12 cellular contexts compared by ENCODE assay signal in the genomic region with DNA sequence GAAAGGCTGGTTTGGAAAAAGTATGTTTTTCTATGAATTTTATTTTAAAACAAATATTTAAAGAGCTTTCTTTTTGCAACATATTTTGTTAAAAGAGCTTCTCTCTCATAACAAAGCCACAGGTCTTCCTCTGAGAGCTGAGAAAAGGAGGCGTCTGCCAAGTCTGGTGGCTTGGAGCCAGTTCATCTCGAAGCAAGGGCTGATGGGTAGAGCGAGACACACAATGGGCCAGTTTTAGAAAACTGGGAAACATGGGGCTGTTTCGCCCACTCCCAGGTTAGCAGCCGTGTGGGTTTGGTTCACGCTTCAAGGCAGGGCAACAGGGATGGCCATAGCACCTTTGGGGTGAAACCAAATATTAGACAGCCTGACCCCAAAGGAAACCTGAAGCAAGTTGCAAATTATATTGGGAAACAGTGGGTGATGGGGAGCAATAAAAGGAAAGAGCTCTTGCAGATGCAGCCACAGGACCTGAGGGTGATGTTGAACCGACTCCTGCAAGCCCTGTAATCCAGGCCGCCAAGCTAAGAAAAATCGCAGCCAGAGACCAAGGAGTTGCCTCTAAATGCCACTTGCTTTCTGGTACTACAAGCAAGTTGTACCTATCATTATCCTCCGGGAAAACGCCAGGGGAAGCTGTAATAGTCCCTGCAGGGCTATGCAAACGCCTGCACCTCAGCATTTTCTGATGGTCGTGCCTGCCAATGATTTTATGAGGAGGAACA.
DNase-seq lines count a peak whose midpoint lies in the region; ATAC-seq and TF ChIP-seq lines count a peak whose summit lies in the region.
"Had no signal": no experiment of that assay in that cellular context is flagged by ENCODE, and none has a peak within 500 bp of the region (broad histone marks: within the 10 kb centered on the region; RNA-seq: fewer than 3 reads in every experiment).

No MANE protein-coding gene starts in this region.

- H3K27ac ChIP-seq in heart right ventricle (peak overlapping the region in 8 of 10 donors; percentile 29 to 80 (median 50)), RWPE1 (no peak overlapping the region)

- no peaks in the 10 kb centered on the region for H3K4me1 Mint-ChIP-seq in activated CD8-positive, alpha-beta T cell treated with anti-CD3 and anti-CD28 coated beads, Interleukin-2, amount 10 ng/mL, durations not matched to agents 7 days and 5 days (ENCODE audit: low read depth)
- no peaks in the 10 kb centered on the region for H3K4me1 Mint-ChIP-seq in stimulated activated naive B cell treated with anti-CD40 and anti-IgM and Interleukin-4, amounts not matched to agents 10 μg/mL and 1 μg/mL and 100 μg/mL, for 72 hours
- H3K4me1 Mint-ChIP-seq: activated CD4-positive, alpha-beta memory T cell treated with anti-CD3 and anti-CD28 coated beads, Interleukin-2, amount 10 ng/mL, durations not matched to agents 7 days and 5 days had no signal

- in situ Hi-C loops in astrocyte of the spinal cord (cut with HindIII; ENCODE audit: low sequenced_read_pairs) = no loop called here

- intact Hi-C loops in heart right ventricle (cut with DNase I) = no loop called here

- peaks cover 0 to 15% (median 9%) of the 10 kb centered on the region in 11 donors for H3K9me3 ChIP-seq in heart right ventricle

- DNase-seq in Ammon's horn (ENCODE audit: low spot score) (peak; percentile 92), astrocyte of the spinal cord (ENCODE audit: low read depth, low spot score) (peak; percentile 62), heart right ventricle (peak; percentile 80 to 86), pons (ENCODE audit: low spot score) (peak; percentile 93), RWPE1 (ENCODE audit: low spot score) (no peak)
- no peak for DNase-seq in activated CD8-positive, alpha-beta T cell treated with anti-CD3 and anti-CD28 coated beads, Interleukin-2, amount 10 ng/mL, durations not matched to agents 7 days and 5 days
- no peak for DNase-seq in stimulated activated naive B cell treated with anti-CD40 and anti-IgM and Interleukin-4, amounts not matched to agents 10 μg/mL and 1 μg/mL and 100 μg/mL, for 72 hours
- no peak for DNase-seq in effector CD8-positive, alpha-beta T cell (lab: John Stamatoyannopoulos, UW)
- DNase-seq: activated CD4-positive, alpha-beta memory T cell treated with anti-CD3 and anti-CD28 coated beads, Interleukin-2, amount 10 ng/mL, durations not matched to agents 7 days and 5 days; mucosa of descending colon; small intestine had no signal

- CTCF ChIA-PET in activated CD8-positive, alpha-beta T cell treated with anti-CD3 and anti-CD28 coated beads, Interleukin-2, amount 10 ng/mL, durations not matched to agents 7 days and 5 days (lab: Charles Lee) = interaction anchor here (1.0 kb wide), 1 partner anchor 92 kb away, joined by 3 read pairs; no protein-coding TSS in a partner anchor
- CTCF ChIA-PET in RWPE1 (lab: Yijun Ruan, JAX) = no interaction called here

- no peak overlapping the region for H3K27ac Mint-ChIP-seq in activated CD8-positive, alpha-beta T cell treated with anti-CD3 and anti-CD28 coated beads, Interleukin-2, amount 10 ng/mL, durations not matched to agents 7 days and 5 days
- no peak overlapping the region for H3K27ac Mint-ChIP-seq in stimulated activated naive B cell treated with anti-CD40 and anti-IgM and Interleukin-4, amounts not matched to agents 10 μg/mL and 1 μg/mL and 100 μg/mL, for 72 hours
- H3K27ac Mint-ChIP-seq: activated CD4-positive, alpha-beta memory T cell treated with anti-CD3 and anti-CD28 coated beads, Interleukin-2, amount 10 ng/mL, durations not matched to agents 7 days and 5 days; activated naive CD4-positive, alpha-beta T cell treated with anti-CD3 and anti-CD28 coated beads, Interleukin-2, amount 50 U/mL, for 72 hours had no signal

- TF ChIP-seq CTCF in astrocyte of the spinal cord (IDR thresholded peaks at IDR 0.05; ENCODE audit: low read depth, low read length) = no peak
- no peak for TF ChIP-seq CTCF in heart right ventricle (IDR thresholded peaks at IDR 0.05)
- TF ChIP-seq CTCF in RWPE1 (conservative IDR thresholded peaks at IDR 0.05; ENCODE audit: low read depth) = no peak

- 56 to 57% methylated on average over 13 of the region's 13 CpGs for WGBS in heart right ventricle, 2 donors

- H3K4me1 ChIP-seq in heart right ventricle = peaks cover 5 to 29% (median 21%) of the 10 kb centered on the region in 9 donors

- peak; percentile 59 to 95 (median 88) for ATAC-seq in heart right ventricle
- ATAC-seq in activated CD8-positive, alpha-beta T cell treated with anti-CD3 and anti-CD28 coated beads, Interleukin-2, amount 10 ng/mL, durations not matched to agents 7 days and 5 days = no peak
- ATAC-seq in stimulated activated naive B cell treated with anti-CD40 and anti-IgM and Interleukin-4, amounts not matched to agents 10 μg/mL and 1 μg/mL and 100 μg/mL, for 72 hours (replicated peaks) = no peak
- ATAC-seq: activated naive CD4-positive, alpha-beta T cell treated with anti-CD3 and anti-CD28 coated beads, Interleukin-2, amount 50 U/mL, for 72 hours; mucosa of descending colon had no signal

- H3K36me3 ChIP-seq in heart right ventricle = no peaks in the 10 kb centered on the region

- H3K9me3 Mint-ChIP-seq in activated CD8-positive, alpha-beta T cell treated with anti-CD3 and anti-CD28 coated beads, Interleukin-2, amount 10 ng/mL, durations not matched to agents 7 days and 5 days (ENCODE audit: insufficient read depth) = peaks cover 12% of the 10 kb centered on the region
- H3K9me3 Mint-ChIP-seq in stimulated activated naive B cell treated with anti-CD40 and anti-IgM and Interleukin-4, amounts not matched to agents 10 μg/mL and 1 μg/mL and 100 μg/mL, for 72 hours = peaks cover 14% of the 10 kb centered on the region in 2 donors

- POLR2A ChIA-PET in activated CD8-positive, alpha-beta T cell treated with anti-CD3 and anti-CD28 coated beads, Interleukin-2, amount 10 ng/mL, durations not matched to agents 7 days and 5 days (lab: Charles Lee) = interaction anchor here (0.7 kb wide), 1 partner anchor 667 kb away, joined by 3 read pairs; no protein-coding TSS in a partner anchor
- POLR2A ChIA-PET in RWPE1 (lab: Yijun Ruan, JAX; ENCODE audit: low non-redundant PET) = no interaction called here

- H3K27me3 Mint-ChIP-seq in activated CD8-positive, alpha-beta T cell treated with anti-CD3 and anti-CD28 coated beads, Interleukin-2, amount 10 ng/mL, durations not matched to agents 7 days and 5 days (ENCODE audit: low read depth) = no peaks in the 10 kb centered on the region
- H3K27me3 Mint-ChIP-seq in stimulated activated naive B cell treated with anti-CD40 and anti-IgM and Interleukin-4, amounts not matched to agents 10 μg/mL and 1 μg/mL and 100 μg/mL, for 72 hours = peaks cover 0 to 5% of the 10 kb centered on the region in 2 donors

- H3K36me3 Mint-ChIP-seq in activated CD8-positive, alpha-beta T cell treated with anti-CD3 and anti-CD28 coated beads, Interleukin-2, amount 10 ng/mL, durations not matched to agents 7 days and 5 days (ENCODE audit: low read depth) = peaks cover 2% of the 10 kb centered on the region
- H3K36me3 Mint-ChIP-seq in stimulated activated naive B cell treated with anti-CD40 and anti-IgM and Interleukin-4, amounts not matched to agents 10 μg/mL and 1 μg/mL and 100 μg/mL, for 72 hours = peaks cover 5 to 10% of the 10 kb centered on the region in 2 donors

- H3K27me3 ChIP-seq in heart right ventricle = no peaks in the 10 kb centered on the region

- H3K4me3 ChIP-seq in astrocyte of the spinal cord (ENCODE audit: low read depth, low read length) (no peak overlapping the region), heart right ventricle (no peak overlapping the region)
- H3K4me3 ChIP-seq: mucosa of descending colon had no signal

- H3K4me3 Mint-ChIP-seq in activated CD8-positive, alpha-beta T cell treated with anti-CD3 and anti-CD28 coated beads, Interleukin-2, amount 10 ng/mL, durations not matched to agents 7 days and 5 days = no peak overlapping the region
- H3K4me3 Mint-ChIP-seq in stimulated activated naive B cell treated with anti-CD40 and anti-IgM and Interleukin-4, amounts not matched to agents 10 μg/mL and 1 μg/mL and 100 μg/mL, for 72 hours = no peak overlapping the region
- H3K4me3 Mint-ChIP-seq: activated CD4-positive, alpha-beta memory T cell treated with anti-CD3 and anti-CD28 coated beads, Interleukin-2, amount 10 ng/mL, durations not matched to agents 7 days and 5 days had no signal

Comparison
In these comparisons a context has a peak if more than half of its experiments do, and no peak if none do; other contexts are left out.
1. DNase-seq: peak in Ammon's horn (single experiment), astrocyte of the spinal cord (single experiment), heart right ventricle (2 of 2) and pons (single experiment); none in activated CD8-positive, alpha-beta T cell treated with anti-CD3 and anti-CD28 coated beads, Interleukin-2, amount 10 ng/mL, durations not matched to agents 7 days and 5 days (single experiment), stimulated activated naive B cell treated with anti-CD40 and anti-IgM and Interleukin-4, amounts not matched to agents 10 μg/mL and 1 μg/mL and 100 μg/mL, for 72 hours (single experiment), effector CD8-positive, alpha-beta T cell (single experiment) and RWPE1 (single experiment).
2. ATAC-seq: peak in heart right ventricle (8 of 8); none in activated CD8-positive, alpha-beta T cell treated with anti-CD3 and anti-CD28 coated beads, Interleukin-2, amount 10 ng/mL, durations not matched to agents 7 days and 5 days (single experiment) and stimulated activated naive B cell treated with anti-CD40 and anti-IgM and Interleukin-4, amounts not matched to agents 10 μg/mL and 1 μg/mL and 100 μg/mL, for 72 hours (0 of 2).